ENCODE assay signal across 9 cellular contexts in genomic region chr3:9862391-9863235, GRCh38. TPM values are rescaled to one million over a fixed set of nuclear protein-coding genes. Genes with fewer than 3 reads are reported as not detected.
A peak's percentile ranks its signal among the peaks of the same experiment; 100 is the strongest.
DNase-seq lines count a peak whose midpoint lies in the region; ATAC-seq and TF ChIP-seq lines count a peak whose summit lies in the region.
"Had no signal": no experiment of that assay in that cellular context is flagged by ENCODE, and none has a peak within 500 bp of the region (broad histone marks: within the 10 kb centered on the region; RNA-seq: fewer than 3 reads in every experiment).

No MANE protein-coding gene starts in this region.

- peaks cover 20 to 25% of the 10 kb centered on the region in 2 experiments for H3K4me1 ChIP-seq in neutrophil (ENCODE audit: control insufficient read depth in 1 of 2, insufficient read depth in 1 of 2, low read depth in 1 of 2, low read length in 1 of 2)

- H3K36me3 ChIP-seq in neutrophil = no peaks in the 10 kb centered on the region

- peak; percentile 87 for ATAC-seq in activated CD8-positive, alpha-beta T cell treated with anti-CD3 and anti-CD28 coated beads, Interleukin-2, amount 10 ng/mL, durations not matched to agents 7 days and 5 days
- ATAC-seq in GM18517 (IDR thresholded peaks at IDR 0.05; ENCODE audit: unreplicated experiment) (no peak), GM21619 (IDR thresholded peaks at IDR 0.05; ENCODE audit: unreplicated experiment) (no peak), HG02798 (IDR thresholded peaks at IDR 0.05; ENCODE audit: poor library complexity, unreplicated experiment) (no peak)

- H3K27ac Mint-ChIP-seq in activated CD8-positive, alpha-beta T cell treated with anti-CD3 and anti-CD28 coated beads, Interleukin-2, amount 10 ng/mL, durations not matched to agents 7 days and 5 days = no peak overlapping the region

- H3K27ac ChIP-seq in neutrophil = no peak overlapping the region

- CTCF ChIA-PET in activated CD8-positive, alpha-beta T cell treated with anti-CD3 and anti-CD28 coated beads, Interleukin-2, amount 10 ng/mL, durations not matched to agents 7 days and 5 days (lab: Charles Lee) = no interaction called here

- H3K4me1 Mint-ChIP-seq in activated CD8-positive, alpha-beta T cell treated with anti-CD3 and anti-CD28 coated beads, Interleukin-2, amount 10 ng/mL, durations not matched to agents 7 days and 5 days (ENCODE audit: low read depth) = peaks cover 4% of the 10 kb centered on the region

- no peaks in the 10 kb centered on the region for H3K9me3 Mint-ChIP-seq in activated CD8-positive, alpha-beta T cell treated with anti-CD3 and anti-CD28 coated beads, Interleukin-2, amount 10 ng/mL, durations not matched to agents 7 days and 5 days (ENCODE audit: insufficient read depth)

- peaks cover 7% of the 10 kb centered on the region for H3K27me3 Mint-ChIP-seq in activated CD8-positive, alpha-beta T cell treated with anti-CD3 and anti-CD28 coated beads, Interleukin-2, amount 10 ng/mL, durations not matched to agents 7 days and 5 days (ENCODE audit: low read depth)

- TF ChIP-seq CTCF in GM20000 (IDR thresholded peaks at IDR 0.05; ENCODE audit: extremely low read depth, missing control alignments) (no peak), fibroblast of villous mesenchyme (IDR thresholded peaks at IDR 0.05; ENCODE audit: insufficient read depth, low read depth, low read length) (peak; percentile 61), neutrophil (IDR thresholded peaks at IDR 0.05) (peak; percentile 6)

- no peaks in the 10 kb centered on the region for H3K36me3 Mint-ChIP-seq in activated CD8-positive, alpha-beta T cell treated with anti-CD3 and anti-CD28 coated beads, Interleukin-2, amount 10 ng/mL, durations not matched to agents 7 days and 5 days (ENCODE audit: low read depth)

- POLR2A ChIA-PET in activated CD8-positive, alpha-beta T cell treated with anti-CD3 and anti-CD28 coated beads, Interleukin-2, amount 10 ng/mL, durations not matched to agents 7 days and 5 days (lab: Charles Lee) = no interaction called here

- H3K4me3 Mint-ChIP-seq in activated CD8-positive, alpha-beta T cell treated with anti-CD3 and anti-CD28 coated beads, Interleukin-2, amount 10 ng/mL, durations not matched to agents 7 days and 5 days = no peak overlapping the region

- H3K4me3 ChIP-seq in fibroblast of villous mesenchyme (ENCODE audit: low read depth, low read length) = no peak overlapping the region
- peak overlapping the region; percentile 59 to 70 for H3K4me3 ChIP-seq in neutrophil (ENCODE audit: low read depth in 1 of 2, low read length in 1 of 2)

- no peaks in the 10 kb centered on the region for H3K27me3 ChIP-seq in neutrophil

- no peaks in the 10 kb centered on the region for H3K9me3 ChIP-seq in neutrophil

- DNase-seq in GM20000 (ENCODE audit: low spot score) (peak; percentile 68), fibroblast of villous mesenchyme (ENCODE audit: low read depth) (peak; percentile 79), NCI-H526 treated with DMSO at 0.1 percent for 48 hours (lab: John Stamatoyannopoulos, UW) (no peak)
- DNase-seq in activated CD8-positive, alpha-beta T cell treated with anti-CD3 and anti-CD28 coated beads, Interleukin-2, amount 10 ng/mL, durations not matched to agents 7 days and 5 days = peak; percentile 38

RNA-seq across cellular contexts. Expression of gene CIDEC, which starts 17.4 kb away (rescaled TPM):
- not detected for total RNA-seq in activated CD8-positive, alpha-beta T cell treated with anti-CD3 and anti-CD28 coated beads, Interleukin-2, amount 10 ng/mL, durations not matched to agents 7 days and 5 days
- not detected in 2 replicates for total RNA-seq in fibroblast of villous mesenchyme
- total RNA-seq: pulmonary artery endothelial cell had no signal

RNA-seq across cellular contexts. Expression of gene RPUSD3, which starts 18.8 kb away (rescaled TPM):
- total RNA-seq in activated CD8-positive, alpha-beta T cell treated with anti-CD3 and anti-CD28 coated beads, Interleukin-2, amount 10 ng/mL, durations not matched to agents 7 days and 5 days = 10 to 100 TPM; 48.4 to 49.7 TPM
- total RNA-seq in fibroblast of villous mesenchyme = 28.3 and 31.1 TPM in 2 replicates

RNA-seq across cellular contexts. Expression of gene JAGN1, which starts 27.8 kb away (rescaled TPM):
- 10 to 100 TPM; 30.2 to 31.0 TPM for total RNA-seq in activated CD8-positive, alpha-beta T cell treated with anti-CD3 and anti-CD28 coated beads, Interleukin-2, amount 10 ng/mL, durations not matched to agents 7 days and 5 days
- 15.1 and 24.2 TPM in 2 replicates for total RNA-seq in fibroblast of villous mesenchyme

RNA-seq across cellular contexts. Expression of gene IL17RE, which starts 40.0 kb away (rescaled TPM):
- 1 to 10 TPM; 1.3 to 1.8 TPM for total RNA-seq in activated CD8-positive, alpha-beta T cell treated with anti-CD3 and anti-CD28 coated beads, Interleukin-2, amount 10 ng/mL, durations not matched to agents 7 days and 5 days
- total RNA-seq in fibroblast of villous mesenchyme = 0.43 and 0.64 TPM in 2 replicates

RNA-seq across cellular contexts. Expression of gene TTLL3, which starts 52.6 kb away (rescaled TPM):
- 10 to 100 TPM; 53.7 to 55.2 TPM for total RNA-seq in activated CD8-positive, alpha-beta T cell treated with anti-CD3 and anti-CD28 coated beads, Interleukin-2, amount 10 ng/mL, durations not matched to agents 7 days and 5 days
- total RNA-seq in fibroblast of villous mesenchyme = 19.0 and 21.6 TPM in 2 replicates
